ENCODE assay signal across 26 cellular contexts in the genomic region with DNA sequence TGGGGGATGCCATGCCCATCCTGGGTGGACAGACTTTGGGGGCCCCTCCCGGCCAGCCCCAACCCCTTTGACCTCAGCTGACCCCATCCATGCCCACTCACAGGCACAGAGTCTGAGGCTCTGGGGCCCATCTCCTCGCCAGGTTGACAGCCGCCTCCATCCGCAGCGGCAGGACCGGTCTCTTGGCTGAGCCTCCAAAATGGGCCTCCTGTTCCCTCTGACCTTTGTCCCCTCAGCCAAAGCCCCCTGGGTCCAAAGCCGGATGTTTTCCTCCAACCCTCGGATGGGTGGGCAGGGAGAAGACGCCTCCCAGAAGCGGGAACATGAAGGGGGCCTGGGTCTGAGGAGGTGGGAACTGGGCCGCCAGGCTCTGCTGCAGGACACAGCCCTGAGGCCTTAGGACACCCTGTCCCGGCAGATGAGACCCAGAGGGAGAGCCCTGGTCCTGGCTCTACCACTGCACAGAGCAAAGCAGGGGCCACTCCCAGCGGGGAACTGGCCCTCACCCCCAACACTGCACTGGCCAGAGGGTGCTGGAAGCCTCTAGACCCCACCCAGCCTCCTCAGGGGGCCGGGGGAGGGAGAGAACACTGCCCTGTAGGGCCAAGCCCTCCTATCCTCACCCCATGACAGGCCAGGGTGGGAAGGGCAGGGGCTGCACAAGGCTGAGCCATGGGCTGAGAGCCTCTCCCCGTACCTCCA. TPM values are rescaled to one million over a fixed set of nuclear protein-coding genes. Genes with fewer than 3 reads are reported as not detected.
DNase-seq lines count a peak whose midpoint lies in the region; ATAC-seq and TF ChIP-seq lines count a peak whose summit lies in the region.
"Had no signal": no experiment of that assay in that cellular context is flagged by ENCODE, and none has a peak within 500 bp of the region (broad histone marks: within the 10 kb centered on the region; RNA-seq: fewer than 3 reads in every experiment).

No MANE protein-coding gene starts in this region.

- H3K27ac ChIP-seq in heart left ventricle (no peak overlapping the region), upper lobe of right lung (no peak overlapping the region), adrenal gland (no peak overlapping the region)
- H3K27ac ChIP-seq: cardiac muscle cell, neural progenitor cell, WERI-Rb-1 had no signal

- WGBS in heart left ventricle, 4 donors = 83 to 93% (median 92%) methylated on average over 12 to 15 of the region's 15 CpGs
- WGBS in adrenal gland, 4 donors = 89 to 95% (median 93%) methylated on average over 6 to 15 of the region's 15 CpGs

- H3K27me3 ChIP-seq in heart left ventricle (no peaks in the 10 kb centered on the region), upper lobe of right lung (no peaks in the 10 kb centered on the region), adrenal gland (no peaks in the 10 kb centered on the region)
- H3K27me3 ChIP-seq: cardiac muscle cell, esophagus squamous epithelium, neural progenitor cell, stomach had no signal

- no peaks in the 10 kb centered on the region for H3K9me3 ChIP-seq in heart left ventricle
- H3K9me3 ChIP-seq in upper lobe of right lung = no peaks in the 10 kb centered on the region
- H3K9me3 ChIP-seq in adrenal gland (replicated peaks in 1 of 3) = no peaks in the 10 kb centered on the region
- H3K9me3 ChIP-seq: esophagus squamous epithelium, stomach had no signal

- H3K4me3 ChIP-seq in heart left ventricle = no peak overlapping the region
- no peak overlapping the region for H3K4me3 ChIP-seq in upper lobe of right lung
- no peak overlapping the region for H3K4me3 ChIP-seq in adrenal gland
- H3K4me3 ChIP-seq: cardiac muscle cell, esophagus squamous epithelium, neural progenitor cell, skin epidermis, stomach had no signal

- TF ChIP-seq CTCF in heart left ventricle (IDR thresholded peaks at IDR 0.05) (no peak), upper lobe of right lung (IDR thresholded peaks at IDR 0.05) (no peak), adrenal gland (IDR thresholded peaks at IDR 0.05) (no peak)

- TF ChIP-seq POLR2A in heart left ventricle (IDR thresholded peaks at IDR 0.05) (no peak), adrenal gland (IDR thresholded peaks at IDR 0.05) (no peak)

- intact Hi-C loops in heart left ventricle (cut with DNase I) (no loop called here), left cardiac atrium (cut with DNase I) (no loop called here), posterior cingulate gyrus (cut with DNase I) (no loop called here), upper lobe of right lung (cut with DNase I) (no loop called here), adrenal gland (cut with DNase I) (loop anchor here in 1 of 2 donors (5.0 to 10.0 kb wide), 2 partner anchors 82 to 185 kb away; no protein-coding TSS in a partner anchor)

- ATAC-seq in heart left ventricle (no peak), left cardiac atrium (no peak), upper lobe of right lung (no peak), HG03378 (IDR thresholded peaks at IDR 0.05; ENCODE audit: unreplicated experiment) (no peak)
- ATAC-seq: PC-3 had no signal

- H3K4me1 ChIP-seq in heart left ventricle (peaks cover 0 to 26% (median 18%) of the 10 kb centered on the region in 12 donors), upper lobe of right lung (peaks cover 7% of the 10 kb centered on the region), adrenal gland (replicated peaks in 1 of 2) (no peaks in the 10 kb centered on the region)
- H3K4me1 ChIP-seq: neural progenitor cell had no signal

- H3K36me3 ChIP-seq in heart left ventricle = peaks cover 0 to 52% (median 30%) of the 10 kb centered on the region in 9 donors
- H3K36me3 ChIP-seq in upper lobe of right lung = peaks cover 14% of the 10 kb centered on the region
- H3K36me3 ChIP-seq in adrenal gland (replicated peaks in 1 of 2) = no peaks in the 10 kb centered on the region
- H3K36me3 ChIP-seq: cardiac muscle cell, neural progenitor cell, WERI-Rb-1 had no signal

- DNase-seq in heart left ventricle (peak in 3 of 5 donors; percentile 13 to 51 (median 14)), left cardiac atrium (no peak), islet precursor cell (peak; percentile 38), posterior cingulate gyrus (peak in 6 of 10 donors; percentile 1 to 73 (median 31)), upper lobe of right lung (peak; percentile 55), germinal center (ENCODE audit: low spot score) (no peak), adrenal gland (no peak)
- DNase-seq: activated CD4-positive, alpha-beta T cell treated with anti-CD3 and anti-CD28 coated beads for 48 hours; activated T-cell treated with anti-CD3 and anti-CD28 coated beads, Interleukin-2, amount 50 U/mL, for 1 hour; amniotic stem cell; esophagus squamous epithelium; foreskin melanocyte; GOT3; NCI-H1092; NCI-H1930; NCI-H524 treated with DMSO at 0.1 percent for 48 hours; PC-3; stimulated activated CD8-positive, alpha-beta memory T cell treated with anti-CD3 and anti-CD28 coated beads, Interleukin-4, amount 100 ng/mL, for 48 hours; stomach; SW 1271; T1000; WERI-Rb-1 had no signal

RNA-seq across cellular contexts. Expression of a gene that starts 12.6 kb away (rescaled TPM):
- total RNA-seq in heart left ventricle = 10 to 100 TPM; 19.4 to 50.9 (median 23.3) TPM
- polyA plus RNA-seq in heart left ventricle = 10 to 100 TPM; 11.8 to 17.9 TPM
- total RNA-seq in left cardiac atrium = 10 to 100 TPM; 27.5 to 33.9 TPM
- 57.1 TPM for total RNA-seq in upper lobe of right lung
- 10 to 100 TPM; 10.7 to 28.6 (median 14.2) TPM for total RNA-seq in adrenal gland
- 10 to 100 TPM in 2 of 3 donors, 1 to 10 TPM in 1; 6.2 to 20.8 (median 11.8) TPM for polyA plus RNA-seq in adrenal gland

Comparison
In these comparisons a context has a peak if more than half of its experiments do, and no peak if none do; other contexts are left out.
1. DNase-seq: peak in heart left ventricle (3 of 5), islet precursor cell (single experiment), posterior cingulate gyrus (6 of 10) and upper lobe of right lung (single experiment); none in left cardiac atrium (single experiment), germinal center (single experiment) and adrenal gland (0 of 7).